2 cellular contexts compared by ENCODE assay signal in genomic region chr17:2484876-2485275, GRCh38.
TF ChIP-seq lines count a peak whose summit lies in the region.

No MANE protein-coding gene starts in this region.

TF ChIP-seq in GM23338, 12 proteins besides CTCF, POLR2A, EP300 and RAD21:
- TF ChIP-seq EZH2phosphoT487 (IDR thresholded peaks at IDR 0.05; ENCODE audit: unreplicated experiment) = no peak

TF ChIP-seq in K562, 482 proteins besides CTCF, POLR2A, EP300 and RAD21:
- TF ChIP-seq RFX7 (CRISPR knock-in tag; IDR thresholded peaks at IDR 0.05) = no peak
- TF ChIP-seq SREBF2 (CRISPR knock-in tag; IDR thresholded peaks at IDR 0.05) = no peak
- no peak for TF ChIP-seq ZNF79 (CRISPR knock-in tag; IDR thresholded peaks at IDR 0.05; ENCODE audit: low read depth)
- TF ChIP-seq MAFK (IDR thresholded peaks at IDR 0.05; ENCODE audit: low read length) = no peak
- TF ChIP-seq ZFP1 (CRISPR knock-in tag; IDR thresholded peaks at IDR 0.05) = no peak
- no peak for TF ChIP-seq JUND (IDR thresholded peaks at IDR 0.05; ENCODE audit: borderline replicate concordance, low read depth, low read length)
- TF ChIP-seq JUND (tag; IDR thresholded peaks at IDR 0.05; ENCODE audit: borderline replicate concordance, low read depth, low read length) = no peak
- TF ChIP-seq NR2C2 (CRISPR knock-in tag; IDR thresholded peaks at IDR 0.05) = no peak
- no peak for TF ChIP-seq NR2C2 (tag; IDR thresholded peaks at IDR 0.05)
- no peak for TF ChIP-seq XRCC5 (IDR thresholded peaks at IDR 0.05; ENCODE audit: low read depth, low read length)
- TF ChIP-seq, protein P1, sequence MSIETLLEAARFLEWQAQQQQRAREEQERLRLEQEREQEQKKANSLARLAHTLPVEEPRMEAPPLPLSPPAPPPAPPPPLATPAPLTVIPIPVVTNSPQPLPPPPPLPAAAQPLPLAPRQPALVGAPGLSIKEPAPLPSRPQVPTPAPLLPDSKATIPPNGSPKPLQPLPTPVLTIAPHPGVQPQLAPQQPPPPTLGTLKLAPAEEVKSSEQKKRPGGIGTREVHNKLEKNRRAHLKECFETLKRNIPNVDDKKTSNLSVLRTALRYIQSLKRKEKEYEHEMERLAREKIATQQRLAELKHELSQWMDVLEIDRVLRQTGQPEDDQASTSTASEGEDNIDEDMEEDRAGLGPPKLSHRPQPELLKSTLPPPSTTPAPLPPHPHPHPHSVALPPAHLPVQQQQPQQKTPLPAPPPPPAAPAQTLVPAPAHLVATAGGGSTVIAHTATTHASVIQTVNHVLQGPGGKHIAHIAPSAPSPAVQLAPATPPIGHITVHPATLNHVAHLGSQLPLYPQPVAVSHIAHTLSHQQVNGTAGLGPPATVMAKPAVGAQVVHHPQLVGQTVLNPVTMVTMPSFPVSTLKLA (conservative IDR thresholded peaks at IDR 0.05) = no peak
- no peak for TF ChIP-seq SAFB (IDR thresholded peaks at IDR 0.05; ENCODE audit: borderline replicate concordance, low read depth, low read length)
- no peak for TF ChIP-seq PKNOX1 (IDR thresholded peaks at IDR 0.05)
- TF ChIP-seq POLR2AphosphoS5 (IDR thresholded peaks at IDR 0.05; ENCODE audit: control insufficient read depth, insufficient read depth, low read depth, low read length) = no peak
- TF ChIP-seq ZNF778 (CRISPR knock-in tag; IDR thresholded peaks at IDR 0.05) = no peak
- no peak for TF ChIP-seq HDAC6 (IDR thresholded peaks at IDR 0.05; ENCODE audit: low read depth, low read length)
- no peak for TF ChIP-seq RBFOX2 (IDR thresholded peaks at IDR 0.05; ENCODE audit: low read depth, low read length)
- TF ChIP-seq PML (IDR thresholded peaks at IDR 0.05; ENCODE audit: low read length) = no peak
TF ChIP-seq in K562: peak in this region for 0.
